ENCODE assay signal across 19 cellular contexts in genomic region chr22:36824655-36825054, GRCh38. TPM values are rescaled to one million over a fixed set of nuclear protein-coding genes. Genes with fewer than 3 reads are reported as not detected.
A peak's percentile ranks its signal among the peaks of the same experiment; 100 is the strongest.
DNase-seq lines count a peak whose midpoint lies in the region; ATAC-seq, FAIRE-seq and TF ChIP-seq lines count a peak whose summit lies in the region.
"Had no signal": no experiment of that assay in that cellular context is flagged by ENCODE, and none has a peak within 500 bp of the region (broad histone marks: within the 10 kb centered on the region; RNA-seq: fewer than 3 reads in every experiment).

No MANE protein-coding gene starts in this region.

- H3K27me3 ChIP-seq in H9 (ENCODE audit: insufficient read depth, low read length) (no peaks in the 10 kb centered on the region; the same call in 1 of the 2 replicates), astrocyte (ENCODE audit: insufficient read depth, low read length) (peaks cover 12% of the 10 kb centered on the region), neural progenitor cell (peaks cover 8% of the 10 kb centered on the region), WERI-Rb-1 (ENCODE audit: insufficient read depth, low read depth, severe bottlenecking) (peaks cover 19% of the 10 kb centered on the region)
- peaks cover 3% of the 10 kb centered on the region for H3K27me3 ChIP-seq in CD8-positive, alpha-beta memory T cell (ENCODE audit: insufficient read depth, low read length, poor library complexity, severe bottlenecking)

- peak overlapping the region; percentile 27 for H3K27ac Mint-ChIP-seq in activated CD4-positive, alpha-beta T cell treated with anti-CD3 and anti-CD28 coated beads for 36 hours
- H3K27ac Mint-ChIP-seq in activated CD4-positive, alpha-beta T cell treated with anti-CD3 and anti-CD28 coated beads, Interleukin-2, amount 10 ng/mL, durations not matched to agents 7 days and 5 days = no peak overlapping the region
- peak overlapping the region in 1 of 3 experiments; percentile 61; a peak in 2 of 7 replicates for H3K27ac Mint-ChIP-seq in H9
- H3K27ac Mint-ChIP-seq in astrocyte (ENCODE audit: unreplicated experiment) = peak overlapping the region; percentile 13
- peak overlapping the region; percentile 32 for H3K27ac Mint-ChIP-seq in neural progenitor cell
- peak overlapping the region in 1 of 8 donors; percentile 76 for H3K27ac Mint-ChIP-seq in CD8-positive, alpha-beta memory T cell
- H3K27ac Mint-ChIP-seq: CD8-positive, alpha-beta T cell had no signal

- H3T11ph ChIP-seq in H9 (ENCODE audit: low read length) = no peak overlapping the region

- H4K8ac ChIP-seq in H9 (replicated peaks; ENCODE audit: insufficient read length, low read depth, low read length) = no peak overlapping the region

- H3K4me3 ChIP-seq in astrocyte (ENCODE audit: insufficient read depth, low read depth, low read length) (no peak overlapping the region), neural progenitor cell (no peak overlapping the region), WERI-Rb-1 (ENCODE audit: low read depth, low read length) (no peak overlapping the region)
- no peak overlapping the region for H3K4me3 ChIP-seq in CD8-positive, alpha-beta memory T cell (ENCODE audit: low read length)

- H3K79me2 ChIP-seq in H9 (ENCODE audit: insufficient read depth, low read length) (no peaks in the 10 kb centered on the region), astrocyte (ENCODE audit: insufficient read depth, low read length) (no peaks in the 10 kb centered on the region), neural progenitor cell (ENCODE audit: low read depth) (no peaks in the 10 kb centered on the region)

- no peak for FAIRE-seq in astrocyte (lab: Jason Lieb, UNC)
- FAIRE-seq: GM18507 had no signal

- no peak for ATAC-seq in activated CD4-positive, alpha-beta T cell treated with anti-CD3 and anti-CD28 coated beads for 36 hours
- no peak for ATAC-seq in HG03175 (IDR thresholded peaks at IDR 0.05; ENCODE audit: unreplicated experiment)
- ATAC-seq: CD8-positive, alpha-beta T cell had no signal

- intact Hi-C loops in activated CD4-positive, alpha-beta T cell treated with anti-CD3 and anti-CD28 coated beads for 36 hours (cut with DNase I, micrococcal nuclease) = no loop called here

- H3K36me3 ChIP-seq in astrocyte (ENCODE audit: insufficient read depth, low read length) = no peaks in the 10 kb centered on the region
- H3K36me3 ChIP-seq in neural progenitor cell = no peaks in the 10 kb centered on the region
- H3K36me3 ChIP-seq in CD8-positive, alpha-beta memory T cell (ENCODE audit: insufficient read depth, low read length) = no peaks in the 10 kb centered on the region
- no peaks in the 10 kb centered on the region for H3K36me3 ChIP-seq in WERI-Rb-1

- H2BK5ac ChIP-seq in H9 (ENCODE audit: insufficient read length, low read length) = no peak overlapping the region

- no peaks in the 10 kb centered on the region for H3K36me3 Mint-ChIP-seq in activated CD4-positive, alpha-beta T cell treated with anti-CD3 and anti-CD28 coated beads for 36 hours (ENCODE audit: low read depth)
- H3K36me3 Mint-ChIP-seq in activated CD4-positive, alpha-beta T cell treated with anti-CD3 and anti-CD28 coated beads, Interleukin-2, amount 10 ng/mL, durations not matched to agents 7 days and 5 days (ENCODE audit: low read depth) = no peaks in the 10 kb centered on the region
- H3K36me3 Mint-ChIP-seq in H9 (ENCODE audit: insufficient read depth in 1 of 3, low read depth in 3 of 3) (no peaks in the 10 kb centered on the region), astrocyte (ENCODE audit: low read depth, unreplicated experiment) (no peaks in the 10 kb centered on the region), neural progenitor cell (no peaks in the 10 kb centered on the region)
- H3K36me3 Mint-ChIP-seq in CD8-positive, alpha-beta memory T cell = no peaks in the 10 kb centered on the region
- H3K36me3 Mint-ChIP-seq: CD14-positive monocyte; CD8-positive, alpha-beta T cell had no signal

- no peak overlapping the region for H3K9ac ChIP-seq in H9 (ENCODE audit: extremely low read depth, insufficient read length, low read length)
- H3K9ac ChIP-seq in astrocyte (ENCODE audit: low read length) = no peak overlapping the region
- no peak overlapping the region for H3K9ac ChIP-seq in neural progenitor cell

- WGBS in H9 (ENCODE audit: extremely low coverage, insufficient read length, low lambda C conversion rate) = no CpG with 5 or more reads among the region's 2 CpGs

- H2BK12ac ChIP-seq in H9 (ENCODE audit: insufficient read length, low read depth, low read length) = no peak overlapping the region

- H3K79me1 ChIP-seq in H9 (ENCODE audit: insufficient read depth, low read depth, low read length, poor library complexity, severe bottlenecking) = no peaks in the 10 kb centered on the region

- H3K4me3 Mint-ChIP-seq in activated CD4-positive, alpha-beta T cell treated with anti-CD3 and anti-CD28 coated beads for 36 hours = no peak overlapping the region
- no peak overlapping the region for H3K4me3 Mint-ChIP-seq in activated CD4-positive, alpha-beta T cell treated with anti-CD3 and anti-CD28 coated beads, Interleukin-2, amount 10 ng/mL, durations not matched to agents 7 days and 5 days
- no peak overlapping the region; a peak in 1 of 5 replicates for H3K4me3 Mint-ChIP-seq in H9
- no peak overlapping the region for H3K4me3 Mint-ChIP-seq in astrocyte (ENCODE audit: unreplicated experiment)
- H3K4me3 Mint-ChIP-seq in neural progenitor cell = peak overlapping the region; percentile 28
- no peak overlapping the region for H3K4me3 Mint-ChIP-seq in CD8-positive, alpha-beta memory T cell
- H3K4me3 Mint-ChIP-seq: CD8-positive, alpha-beta T cell had no signal

- H3K4me1 ChIP-seq in H9 (ENCODE audit: insufficient read depth, low read length) (no peaks in the 10 kb centered on the region), astrocyte (ENCODE audit: insufficient read depth, low read length) (no peaks in the 10 kb centered on the region), neural progenitor cell (peaks cover 43% of the 10 kb centered on the region)
- no peaks in the 10 kb centered on the region for H3K4me1 ChIP-seq in CD8-positive, alpha-beta memory T cell (ENCODE audit: insufficient read depth, low read length)
- H3K4me1 ChIP-seq: Caco-2 had no signal

- peak overlapping the region; percentile 48 for H4K91ac ChIP-seq in H9 (ENCODE audit: insufficient read length, low read depth, low read length)

- H2AFZ ChIP-seq in H9 (ENCODE audit: low read length) = no peak overlapping the region
- H2AFZ ChIP-seq in astrocyte (ENCODE audit: low read depth, low read length) = no peak overlapping the region
- H2AFZ ChIP-seq in neural progenitor cell (replicated peaks) = no peak overlapping the region

- peak overlapping the region; percentile 30 for H2AK5ac ChIP-seq in H9 (ENCODE audit: insufficient read length, low read length)

- no peak overlapping the region for H2BK15ac ChIP-seq in H9 (ENCODE audit: low read depth, low read length)

- H2BK120ac ChIP-seq in H9 (ENCODE audit: low read depth, low read length, poor library complexity, severe bottlenecking) = no peak overlapping the region

- H4K5ac ChIP-seq in H9 (ENCODE audit: insufficient read length, low read depth, low read length) = no peak overlapping the region

- TF ChIP-seq CTCF in H9 (conservative IDR thresholded peaks at IDR 0.05) = no peak
- no peak for TF ChIP-seq CTCF in astrocyte (IDR thresholded peaks at IDR 0.05; ENCODE audit: insufficient read depth, low read depth, low read length)
- no peak for TF ChIP-seq CTCF in neural progenitor cell (IDR thresholded peaks at IDR 0.05)
- no peak for TF ChIP-seq CTCF in WERI-Rb-1 (IDR thresholded peaks at IDR 0.05; ENCODE audit: low read depth, low read length)

- no peak overlapping the region for H3K56ac ChIP-seq in H9 (ENCODE audit: insufficient read length, low read depth, low read length)

- no peak overlapping the region for H2BK20ac ChIP-seq in H9 (ENCODE audit: low read depth, low read length, poor library complexity, severe bottlenecking)

- H3K4me1 Mint-ChIP-seq in activated CD4-positive, alpha-beta T cell treated with anti-CD3 and anti-CD28 coated beads for 36 hours = peaks cover 3% of the 10 kb centered on the region
- peaks cover 6% of the 10 kb centered on the region for H3K4me1 Mint-ChIP-seq in activated CD4-positive, alpha-beta T cell treated with anti-CD3 and anti-CD28 coated beads, Interleukin-2, amount 10 ng/mL, durations not matched to agents 7 days and 5 days
- H3K4me1 Mint-ChIP-seq in H9 (peaks cover 22 to 29% of the 10 kb centered on the region in 2 experiments), astrocyte (ENCODE audit: low read depth, unreplicated experiment) (peaks cover 10% of the 10 kb centered on the region), neural progenitor cell (peaks cover 36% of the 10 kb centered on the region)
- H3K4me1 Mint-ChIP-seq in CD8-positive, alpha-beta memory T cell = peaks cover 2 to 5% (median 4%) of the 10 kb centered on the region in 3 donors

- POLR2A ChIA-PET in activated CD4-positive, alpha-beta T cell treated with anti-CD3 and anti-CD28 coated beads for 36 hours (lab: Charles Lee) = no interaction called here
- POLR2A ChIA-PET in activated CD4-positive, alpha-beta T cell treated with anti-CD3 and anti-CD28 coated beads, Interleukin-2, amount 10 ng/mL, durations not matched to agents 7 days and 5 days (lab: Charles Lee) = no interaction called here
- POLR2A ChIA-PET in CD8-positive, alpha-beta memory T cell (lab: Charles Lee) = no interaction called here

- no peak overlapping the region for H3K27ac ChIP-seq in H9 (ENCODE audit: insufficient read length, low read depth, low read length)
- no peak overlapping the region for H3K27ac ChIP-seq in astrocyte (ENCODE audit: low read depth, low read length)
- no peak overlapping the region for H3K27ac ChIP-seq in neural progenitor cell
- H3K27ac ChIP-seq in CD8-positive, alpha-beta memory T cell (ENCODE audit: low read depth, low read length) = no peak overlapping the region
- no peak overlapping the region for H3K27ac ChIP-seq in WERI-Rb-1
- H3K27ac ChIP-seq: 22Rv1 had no signal

- no peaks in the 10 kb centered on the region for H3K9me3 Mint-ChIP-seq in activated CD4-positive, alpha-beta T cell treated with anti-CD3 and anti-CD28 coated beads for 36 hours (ENCODE audit: low read depth)
- H3K9me3 Mint-ChIP-seq in activated CD4-positive, alpha-beta T cell treated with anti-CD3 and anti-CD28 coated beads, Interleukin-2, amount 10 ng/mL, durations not matched to agents 7 days and 5 days = no peaks in the 10 kb centered on the region
- H3K9me3 Mint-ChIP-seq in H9 (no peaks in the 10 kb centered on the region; a peak in 1 of 5 replicates), astrocyte (ENCODE audit: unreplicated experiment) (no peaks in the 10 kb centered on the region), neural progenitor cell (no peaks in the 10 kb centered on the region)
- H3K9me3 Mint-ChIP-seq in CD8-positive, alpha-beta memory T cell = no peaks in the 10 kb centered on the region
- H3K9me3 Mint-ChIP-seq: CD8-positive, alpha-beta T cell had no signal

- no peaks in the 10 kb centered on the region for H4K20me1 ChIP-seq in H9 (ENCODE audit: control insufficient read depth, insufficient read depth, insufficient read length)
- H4K20me1 ChIP-seq in astrocyte (ENCODE audit: insufficient read depth, low read length) = no peaks in the 10 kb centered on the region
- no peaks in the 10 kb centered on the region for H4K20me1 ChIP-seq in neural progenitor cell (ENCODE audit: low read depth)

- H3K4me2 ChIP-seq in H9 (ENCODE audit: insufficient read depth, insufficient read length, low read length) (no peak overlapping the region), astrocyte (ENCODE audit: low read length) (no peak overlapping the region), neural progenitor cell (no peak overlapping the region)

- H3K9me3 ChIP-seq in H9 (ENCODE audit: control insufficient read depth, low read depth, low read length) (no peaks in the 10 kb centered on the region), astrocyte (ENCODE audit: insufficient read depth, low read depth, low read length) (no peaks in the 10 kb centered on the region), neural progenitor cell (ENCODE audit: low read depth) (no peaks in the 10 kb centered on the region), WERI-Rb-1 (ENCODE audit: severe bottlenecking) (no peaks in the 10 kb centered on the region)
- no peaks in the 10 kb centered on the region for H3K9me3 ChIP-seq in CD8-positive, alpha-beta memory T cell (ENCODE audit: low read length)
- H3K9me3 ChIP-seq: Caco-2 had no signal

- H3K23ac ChIP-seq in H9 (ENCODE audit: insufficient read length, low read depth, low read length) = no peak overlapping the region

- peak overlapping the region; percentile 28 for H3K18ac ChIP-seq in H9 (ENCODE audit: insufficient read length, low read depth, low read length)

- H3K4ac ChIP-seq in H9 (ENCODE audit: low read depth, low read length) = no peak overlapping the region

- H3K27me3 Mint-ChIP-seq in activated CD4-positive, alpha-beta T cell treated with anti-CD3 and anti-CD28 coated beads for 36 hours = peaks cover 17% of the 10 kb centered on the region
- peaks cover 28% of the 10 kb centered on the region for H3K27me3 Mint-ChIP-seq in activated CD4-positive, alpha-beta T cell treated with anti-CD3 and anti-CD28 coated beads, Interleukin-2, amount 10 ng/mL, durations not matched to agents 7 days and 5 days
- H3K27me3 Mint-ChIP-seq in H9 (ENCODE audit: low read depth) = peaks cover 28% of the 10 kb centered on the region
- peaks cover 48% of the 10 kb centered on the region for H3K27me3 Mint-ChIP-seq in astrocyte (ENCODE audit: low read depth, unreplicated experiment)
- H3K27me3 Mint-ChIP-seq in neural progenitor cell (ENCODE audit: insufficient read depth, low read depth) = peaks cover 4% of the 10 kb centered on the region
- H3K27me3 Mint-ChIP-seq in CD8-positive, alpha-beta memory T cell = peaks cover 11 to 59% of the 10 kb centered on the region in 2 donors

- peaks cover 31% of the 10 kb centered on the region for H3F3A ChIP-seq in neural progenitor cell (ENCODE audit: low read depth)

- H3K23me2 ChIP-seq in H9 (ENCODE audit: insufficient read length, low read depth, low read length, poor library complexity, severe bottlenecking) = no peaks in the 10 kb centered on the region

- CTCF ChIA-PET in activated CD4-positive, alpha-beta T cell treated with anti-CD3 and anti-CD28 coated beads for 36 hours (lab: Charles Lee) = no interaction called here
- CTCF ChIA-PET in activated CD4-positive, alpha-beta T cell treated with anti-CD3 and anti-CD28 coated beads, Interleukin-2, amount 10 ng/mL, durations not matched to agents 7 days and 5 days (lab: Charles Lee) = no interaction called here
- CTCF ChIA-PET in CD8-positive, alpha-beta memory T cell (lab: Charles Lee) = no interaction called here

- no peak overlapping the region for H3K14ac ChIP-seq in H9 (ENCODE audit: insufficient read depth, low read length)

- DNase-seq in activated CD4-positive, alpha-beta T cell treated with anti-CD3 and anti-CD28 coated beads for 36 hours = no peak
- DNase-seq in activated CD4-positive, alpha-beta T cell treated with anti-CD3 and anti-CD28 coated beads, Interleukin-2, amount 10 ng/mL, durations not matched to agents 7 days and 5 days = no peak
- DNase-seq in H9 (no peak), astrocyte (ENCODE audit: low read depth) (no peak), neural progenitor cell (ENCODE audit: low spot score) (no peak), WERI-Rb-1 (no peak)
- DNase-seq in CD8-positive, alpha-beta memory T cell = no peak
- DNase-seq: Caco-2; CD8-positive, alpha-beta T cell; DND-41; GDM1; GOT3; HCEC 1CT had no signal

RNA-seq across cellular contexts. Expression of gene PVALB, which starts 7.8 kb away (rescaled TPM):
- total RNA-seq in activated CD4-positive, alpha-beta T cell treated with anti-CD3 and anti-CD28 coated beads for 36 hours = not detected
- not detected for total RNA-seq in activated CD4-positive, alpha-beta T cell treated with anti-CD3 and anti-CD28 coated beads, Interleukin-2, amount 10 ng/mL, durations not matched to agents 7 days and 5 days
- total RNA-seq in H9 (2021) (2.7 and 3.0 TPM in 2 replicates), astrocyte (not detected in 2 replicates), neural progenitor cell (ENCODE audit: low replicate concordance) (not detected in 2 replicates)
- not detected for total RNA-seq in CD8-positive, alpha-beta memory T cell
- polyA plus RNA-seq in CD8-positive, alpha-beta memory T cell = not detected
- total RNA-seq: A673; Caco-2; CD8-positive, alpha-beta T cell had no signal
- polyA plus RNA-seq: BJ had no signal

RNA-seq across cellular contexts. Expression of gene NCF4, which starts 36.2 kb away (rescaled TPM):
- total RNA-seq in activated CD4-positive, alpha-beta T cell treated with anti-CD3 and anti-CD28 coated beads for 36 hours = 1 to 10 TPM; 3.8 to 3.9 TPM
- total RNA-seq in activated CD4-positive, alpha-beta T cell treated with anti-CD3 and anti-CD28 coated beads, Interleukin-2, amount 10 ng/mL, durations not matched to agents 7 days and 5 days = 10 to 100 TPM; 22.7 to 23.3 TPM
- total RNA-seq in H9 (2021) (not detected in 2 replicates), astrocyte (not detected in 2 replicates), neural progenitor cell (ENCODE audit: low replicate concordance) (not detected in 2 replicates)
- 1 to 10 TPM; 5.1 to 6.8 TPM for total RNA-seq in CD8-positive, alpha-beta memory T cell
- 6.6 TPM for polyA plus RNA-seq in CD8-positive, alpha-beta memory T cell
- total RNA-seq: A673, Caco-2 had no signal
- polyA plus RNA-seq: BJ had no signal

RNA-seq across cellular contexts. Expression of gene IFT27, which starts 48.7 kb away (rescaled TPM):
- total RNA-seq in activated CD4-positive, alpha-beta T cell treated with anti-CD3 and anti-CD28 coated beads for 36 hours = 10 to 100 TPM; 14.9 to 21.6 TPM
- total RNA-seq in activated CD4-positive, alpha-beta T cell treated with anti-CD3 and anti-CD28 coated beads, Interleukin-2, amount 10 ng/mL, durations not matched to agents 7 days and 5 days = 10 to 100 TPM; 20.7 to 29.0 TPM
- total RNA-seq in H9 (2021) (40.7 and 43.4 TPM in 2 replicates), astrocyte (30.1 and 31.8 TPM in 2 replicates), neural progenitor cell (ENCODE audit: low replicate concordance) (31.7 and 37.1 TPM in 2 replicates)
- total RNA-seq in CD8-positive, alpha-beta memory T cell = 10 to 100 TPM; 24.9 to 26.5 TPM
- polyA plus RNA-seq in CD8-positive, alpha-beta memory T cell = 9.7 TPM
